8 cellular contexts compared by ENCODE assay signal in the genomic region with DNA sequence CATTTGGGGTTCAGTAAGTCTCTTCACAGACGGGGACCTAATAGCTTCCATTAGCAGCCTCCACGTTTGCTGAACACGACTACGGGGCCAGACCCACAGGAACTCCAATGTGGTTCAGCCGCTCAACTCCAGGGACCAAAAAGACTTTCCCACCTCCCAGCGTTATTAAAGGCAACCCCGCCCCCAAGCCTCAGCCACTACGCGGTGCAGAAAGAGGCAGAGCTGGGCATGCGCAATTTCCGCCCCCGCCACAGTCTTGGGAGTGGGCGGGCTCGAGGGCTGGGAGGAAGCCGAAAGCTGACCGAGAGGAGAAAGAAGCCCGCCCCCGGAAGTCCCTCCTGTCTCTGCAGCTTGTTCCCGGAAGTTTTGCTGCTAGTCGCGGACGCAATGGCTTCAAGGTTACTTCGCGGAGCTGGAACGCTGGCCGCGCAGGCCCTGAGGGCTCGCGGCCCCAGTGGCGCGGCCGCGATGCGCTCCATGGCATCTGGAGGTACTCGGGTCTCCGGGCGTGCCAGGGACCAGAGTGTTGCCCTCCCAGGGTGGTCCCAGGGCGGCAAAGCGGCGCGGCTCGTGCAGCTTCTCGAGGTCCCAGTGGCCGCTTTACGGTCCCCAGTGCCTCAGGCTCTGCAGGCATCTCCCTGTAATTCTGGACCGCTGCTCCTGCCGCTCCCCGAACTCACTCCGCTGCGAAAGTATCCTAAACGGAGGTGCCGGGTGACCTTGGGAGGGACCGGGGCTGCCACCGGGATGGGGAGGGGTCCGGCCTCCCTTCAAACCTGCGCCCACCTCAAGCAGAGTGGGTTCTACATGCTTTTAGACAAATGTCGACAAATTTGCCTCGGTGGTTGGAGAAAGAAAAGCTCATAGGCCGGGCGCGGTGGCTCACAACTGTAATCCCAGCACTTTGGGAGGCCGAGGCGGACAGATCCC. TPM values are rescaled to one million over a fixed set of nuclear protein-coding genes. Genes with fewer than 3 reads are reported as not detected.
DNase-seq lines count a peak whose midpoint lies in the region; ATAC-seq and TF ChIP-seq lines count a peak whose summit lies in the region.

A gene with protein sequence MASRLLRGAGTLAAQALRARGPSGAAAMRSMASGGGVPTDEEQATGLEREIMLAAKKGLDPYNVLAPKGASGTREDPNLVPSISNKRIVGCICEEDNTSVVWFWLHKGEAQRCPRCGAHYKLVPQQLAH (plus strand): TSS at position 363 of the 930 bp plus-strand sequence. CDS start 25 bp downstream, at position 388.

- no peaks in the 10 kb centered on the region for H4K20me1 ChIP-seq in SK-N-SH (ENCODE audit: insufficient read depth)

- DNase-seq in GM04504 (ENCODE audit: low read depth), result peak; percentile 89
- peak; percentile 96 for DNase-seq in NCI-H1048 (lab: John Stamatoyannopoulos, UW)
- peak; percentile 98 for DNase-seq in SK-N-SH
- DNase-seq in activated naive CD4-positive, alpha-beta T cell treated with anti-CD3 and anti-CD28 coated beads, Interleukin-2, amount 50 U/mL, for 16 hours, result peak; percentile 99
- peak; percentile 99 for DNase-seq in germinal center (ENCODE audit: low spot score)
- DNase-seq in nucleus accumbens (lab: John Stamatoyannopoulos, UW), result peak; percentile 74 to 100 (median 98)
- DNase-seq in suprapubic skin (ENCODE audit: low spot score in 2 of 2), result peak; percentile 99 to 100

- H3K79me2 ChIP-seq in SK-N-SH (ENCODE audit: insufficient read depth), result peaks cover 18% of the 10 kb centered on the region

- H3F3A ChIP-seq in SK-N-SH (replicated peaks; ENCODE audit: insufficient read depth), result no peaks in the 10 kb centered on the region

- H3K9ac ChIP-seq in SK-N-SH, result peak within 1 kb of the TSS; percentile 96

- H3K27me3 ChIP-seq in SK-N-SH (ENCODE audit: insufficient read depth), result no peaks in the 10 kb centered on the region
- no peaks in the 10 kb centered on the region for H3K27me3 ChIP-seq in suprapubic skin

- POLR2A ChIA-PET in SK-N-SH (lab: Yijun Ruan, JAX), result interaction anchor here (0.6 to 2.0 kb wide), 5 partner anchors 8 to 55 kb away, joined by 3 to 26 read pairs (median 8); a partner anchor contains a TSS

- peak; percentile 96 for ATAC-seq in HG02571 (IDR thresholded peaks at IDR 0.05; ENCODE audit: unreplicated experiment)

- TF ChIP-seq RAD21 in SK-N-SH (IDR thresholded peaks at IDR 0.05; ENCODE audit: low read length), result no peak

- CTCF ChIA-PET in SK-N-SH (lab: Yijun Ruan, JAX), result interaction anchor here (0.9 to 2.7 kb wide), 7 partner anchors 10 to 55 kb away, joined by 3 to 12 read pairs (median 5); a partner anchor contains a TSS

- H3K4me1 ChIP-seq in SK-N-SH (ENCODE audit: control insufficient read depth in 1 of 2, insufficient read depth in 2 of 2, low read depth in 1 of 2, low read length in 1 of 2) (peaks cover 0 to 16% of the 10 kb centered on the region in 2 experiments; a peak in 2 of 4 replicates), suprapubic skin (peaks cover 16% of the 10 kb centered on the region)

- H3K27ac ChIP-seq in SK-N-SH (ENCODE audit: low read depth in 2 of 2, low read length in 1 of 2) (peak within 1 kb of the TSS; percentile 68 to 87; a peak in 3 of 4 replicates), suprapubic skin (peak within 1 kb of the TSS; percentile 92)

- TF ChIP-seq EP300 in SK-N-SH (IDR thresholded peaks at IDR 0.05; ENCODE audit: borderline replicate concordance in 1 of 2, low read depth in 1 of 2, low read length in 1 of 2), result no peak
- no peak for TF ChIP-seq EP300 in suprapubic skin (IDR thresholded peaks at IDR 0.05)

- peak within 1 kb of the TSS; percentile 96 for H2AFZ ChIP-seq in SK-N-SH (ENCODE audit: low read depth)

- H3K9me2 ChIP-seq in SK-N-SH, result no peaks in the 10 kb centered on the region

- peak within 1 kb of the TSS; percentile 93 for H3K4me2 ChIP-seq in SK-N-SH

- TF ChIP-seq CTCF in SK-N-SH (IDR thresholded peaks at IDR 0.05), result no peak
- TF ChIP-seq CTCF in suprapubic skin (IDR thresholded peaks at IDR 0.05), result no peak

- WGBS in SK-N-SH (ENCODE audit: low lambda C conversion rate), result 1% methylated on average over 30 of the region's 63 CpGs
- 4% methylated on average over 16 of the region's 63 CpGs for WGBS in suprapubic skin

- H3K36me3 ChIP-seq in SK-N-SH (replicated peaks in 1 of 2; ENCODE audit: control insufficient read depth in 1 of 2, insufficient read depth in 2 of 2, low read length in 1 of 2) (peaks cover 30 to 32% of the 10 kb centered on the region in 2 experiments), suprapubic skin (peaks cover 30% of the 10 kb centered on the region)

- H3K4me3 ChIP-seq in SK-N-SH (ENCODE audit: low read depth in 2 of 2, low read length in 1 of 2) (peak within 1 kb of the TSS; percentile 98), suprapubic skin (peak within 1 kb of the TSS; percentile 96)

- peak; percentile 55 to 70 for TF ChIP-seq POLR2A in suprapubic skin (IDR thresholded peaks at IDR 0.05)

- H3K9me3 ChIP-seq in SK-N-SH (no peaks in the 10 kb centered on the region), suprapubic skin (no peaks in the 10 kb centered on the region)

TF ChIP-seq in SK-N-SH, 30 proteins besides CTCF, POLR2A, EP300 and RAD21 (continues in another document):
- TF ChIP-seq TAF1 (IDR thresholded peaks at IDR 0.05; ENCODE audit: borderline replicate concordance, low read depth, low read length), result peak; percentile 98
- TF ChIP-seq RCOR1 (IDR thresholded peaks at IDR 0.05; ENCODE audit: low read length), result no peak
- peak; percentile 90 for TF ChIP-seq GABPA (IDR thresholded peaks at IDR 0.05; ENCODE audit: low read depth)
- no peak for TF ChIP-seq FOSL2 (IDR thresholded peaks at IDR 0.05; ENCODE audit: borderline replicate concordance, low read depth)
- TF ChIP-seq YY1 (IDR thresholded peaks at IDR 0.05; ENCODE audit: low read depth), result peak; percentile 80; the same call in 1 of the 2 replicates
- TF ChIP-seq TEAD4 (IDR thresholded peaks at IDR 0.05; ENCODE audit: borderline replicate concordance, insufficient read depth), result no peak
- TF ChIP-seq ELF1 (IDR thresholded peaks at IDR 0.05), result peak; percentile 85
- no peak for TF ChIP-seq MEF2A (IDR thresholded peaks at IDR 0.05; ENCODE audit: borderline replicate concordance, low read depth)
- peak; percentile 66 for TF ChIP-seq CHD2 (IDR thresholded peaks at IDR 0.05; ENCODE audit: low read length, partially characterized antibody)
- no peak for TF ChIP-seq GATA2 (CRISPR knock-in tag; IDR thresholded peaks at IDR 0.05)
- TF ChIP-seq FOXM1 (IDR thresholded peaks at IDR 0.05; ENCODE audit: low read depth), result no peak
- TF ChIP-seq TCF12 (IDR thresholded peaks at IDR 0.05), result no peak
- TF ChIP-seq, protein P1, sequence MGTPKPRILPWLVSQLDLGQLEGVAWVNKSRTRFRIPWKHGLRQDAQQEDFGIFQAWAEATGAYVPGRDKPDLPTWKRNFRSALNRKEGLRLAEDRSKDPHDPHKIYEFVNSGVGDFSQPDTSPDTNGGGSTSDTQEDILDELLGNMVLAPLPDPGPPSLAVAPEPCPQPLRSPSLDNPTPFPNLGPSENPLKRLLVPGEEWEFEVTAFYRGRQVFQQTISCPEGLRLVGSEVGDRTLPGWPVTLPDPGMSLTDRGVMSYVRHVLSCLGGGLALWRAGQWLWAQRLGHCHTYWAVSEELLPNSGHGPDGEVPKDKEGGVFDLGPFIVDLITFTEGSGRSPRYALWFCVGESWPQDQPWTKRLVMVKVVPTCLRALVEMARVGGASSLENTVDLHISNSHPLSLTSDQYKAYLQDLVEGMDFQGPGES (IDR thresholded peaks at IDR 0.05; ENCODE audit: low read depth, low read length), result no peak
- TF ChIP-seq JUND (IDR thresholded peaks at IDR 0.05), result no peak
- TF ChIP-seq, protein P2, sequence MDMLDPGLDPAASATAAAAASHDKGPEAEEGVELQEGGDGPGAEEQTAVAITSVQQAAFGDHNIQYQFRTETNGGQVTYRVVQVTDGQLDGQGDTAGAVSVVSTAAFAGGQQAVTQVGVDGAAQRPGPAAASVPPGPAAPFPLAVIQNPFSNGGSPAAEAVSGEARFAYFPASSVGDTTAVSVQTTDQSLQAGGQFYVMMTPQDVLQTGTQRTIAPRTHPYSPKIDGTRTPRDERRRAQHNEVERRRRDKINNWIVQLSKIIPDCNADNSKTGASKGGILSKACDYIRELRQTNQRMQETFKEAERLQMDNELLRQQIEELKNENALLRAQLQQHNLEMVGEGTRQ (IDR thresholded peaks at IDR 0.05; ENCODE audit: borderline replicate concordance, low read depth, low read length), result no peak
- no peak for TF ChIP-seq RXRA (IDR thresholded peaks at IDR 0.05; ENCODE audit: borderline replicate concordance, low read depth)
- TF ChIP-seq, protein P3, sequence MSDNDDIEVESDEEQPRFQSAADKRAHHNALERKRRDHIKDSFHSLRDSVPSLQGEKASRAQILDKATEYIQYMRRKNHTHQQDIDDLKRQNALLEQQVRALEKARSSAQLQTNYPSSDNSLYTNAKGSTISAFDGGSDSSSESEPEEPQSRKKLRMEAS (IDR thresholded peaks at IDR 0.05; ENCODE audit: low read depth), result no peak; the same call in 1 of the 2 replicates
- peak; percentile 26; the same call in 1 of the 2 replicates for TF ChIP-seq SMC3 (IDR thresholded peaks at IDR 0.05; ENCODE audit: low read depth, low read length)
- TF ChIP-seq, protein P4, sequence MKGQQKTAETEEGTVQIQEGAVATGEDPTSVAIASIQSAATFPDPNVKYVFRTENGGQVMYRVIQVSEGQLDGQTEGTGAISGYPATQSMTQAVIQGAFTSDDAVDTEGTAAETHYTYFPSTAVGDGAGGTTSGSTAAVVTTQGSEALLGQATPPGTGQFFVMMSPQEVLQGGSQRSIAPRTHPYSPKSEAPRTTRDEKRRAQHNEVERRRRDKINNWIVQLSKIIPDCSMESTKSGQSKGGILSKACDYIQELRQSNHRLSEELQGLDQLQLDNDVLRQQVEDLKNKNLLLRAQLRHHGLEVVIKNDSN (IDR thresholded peaks at IDR 0.05; ENCODE audit: borderline replicate concordance, low read depth), result no peak
- TF ChIP-seq, protein P5, sequence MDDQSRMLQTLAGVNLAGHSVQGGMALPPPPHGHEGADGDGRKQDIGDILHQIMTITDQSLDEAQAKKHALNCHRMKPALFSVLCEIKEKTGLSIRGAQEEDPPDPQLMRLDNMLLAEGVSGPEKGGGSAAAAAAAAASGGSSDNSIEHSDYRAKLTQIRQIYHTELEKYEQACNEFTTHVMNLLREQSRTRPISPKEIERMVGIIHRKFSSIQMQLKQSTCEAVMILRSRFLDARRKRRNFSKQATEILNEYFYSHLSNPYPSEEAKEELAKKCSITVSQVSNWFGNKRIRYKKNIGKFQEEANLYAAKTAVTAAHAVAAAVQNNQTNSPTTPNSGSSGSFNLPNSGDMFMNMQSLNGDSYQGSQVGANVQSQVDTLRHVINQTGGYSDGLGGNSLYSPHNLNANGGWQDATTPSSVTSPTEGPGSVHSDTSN (IDR thresholded peaks at IDR 0.05), result no peak
- TF ChIP-seq FOXJ3 (CRISPR knock-in tag; IDR thresholded peaks at IDR 0.05), result no peak

RNA-seq across cellular contexts. Expression of the gene that starts here (rescaled TPM):
- 493 and 702 TPM in 2 replicates for polyA plus RNA-seq in SK-N-SH (2012; rRNA removed)
- 540 and 572 TPM in 2 replicates for polyA plus RNA-seq in SK-N-SH (2012; cell fraction: cytosol; rRNA removed)
- 262 and 386 TPM in 2 replicates for polyA plus RNA-seq in SK-N-SH (2012; cell fraction: nucleus; rRNA removed)
- total RNA-seq in suprapubic skin, result 100 to 1,000 TPM; 260 to 595 (median 427) TPM

Comparison
In these comparisons a context has a peak if more than half of its experiments do, and no peak if none do; other contexts are left out.
1. Peak in every context shown above with its lines: DNase-seq, ATAC-seq, H3K4me3 ChIP-seq and H3K27ac ChIP-seq.